ENCODE assay signal across 8 cellular contexts in genomic region chr12:123267991-123268843, GRCh38. TPM values are rescaled to one million over a fixed set of nuclear protein-coding genes. Genes with fewer than 3 reads are reported as not detected.
A peak's percentile ranks its signal among the peaks of the same experiment; 100 is the strongest.
DNase-seq lines count a peak whose midpoint lies in the region; ATAC-seq and TF ChIP-seq lines count a peak whose summit lies in the region.

No MANE protein-coding gene starts in this region.

- H3K27ac Mint-ChIP-seq in T-helper 2 cell treated with Interferon-gamma antibody and Interleukin-4, amounts not matched to agents 5 μg/mL and 100 μg/mL, for 36 hours, result peak overlapping the region; percentile 70

- H3K4me1 ChIP-seq in gastrocnemius medialis, result peaks cover 30 to 36% of the 10 kb centered on the region in 2 donors

- no peak for TF ChIP-seq POLR2A in gastrocnemius medialis (IDR thresholded peaks at IDR 0.05)

- H3K9me3 ChIP-seq in gastrocnemius medialis, result no peaks in the 10 kb centered on the region

- no peak for TF ChIP-seq CTCF in gastrocnemius medialis (IDR thresholded peaks at IDR 0.05 in 4 of 5, conservative IDR thresholded peaks at IDR 0.05 in 1 of 5)

- in situ Hi-C loops in gastrocnemius medialis (cut with MboI; ENCODE audit: low sequenced_read_pairs in 4 of 4), result no loop called here

- peaks cover 18% of the 10 kb centered on the region for H3K4me1 Mint-ChIP-seq in T-helper 2 cell treated with Interferon-gamma antibody and Interleukin-4, amounts not matched to agents 5 μg/mL and 100 μg/mL, for 36 hours (ENCODE audit: low read depth)

- peak overlapping the region; percentile 1 to 40 (median 11) for H3K4me3 ChIP-seq in gastrocnemius medialis

- H3K4me3 Mint-ChIP-seq in T-helper 2 cell treated with Interferon-gamma antibody and Interleukin-4, amounts not matched to agents 5 μg/mL and 100 μg/mL, for 36 hours, result peak overlapping the region; percentile 64

- intact Hi-C loops in left cardiac atrium (cut with DNase I) (no loop called here), gastrocnemius medialis (cut with DNase I; ENCODE audit: low total_unique reads) (no loop called here)

- no peaks in the 10 kb centered on the region for H3K27me3 Mint-ChIP-seq in T-helper 2 cell treated with Interferon-gamma antibody and Interleukin-4, amounts not matched to agents 5 μg/mL and 100 μg/mL, for 36 hours (ENCODE audit: low read depth)

- no peaks in the 10 kb centered on the region for H3K27me3 ChIP-seq in gastrocnemius medialis

- DNase-seq in T-helper 2 cell treated with Interferon-gamma antibody and Interleukin-4, amounts not matched to agents 5 μg/mL and 100 μg/mL, for 36 hours (ENCODE audit: low spot score), result no peak
- DNase-seq in T-helper 2 cell (no peak), left cardiac atrium (peak; percentile 52), gastrocnemius medialis (peak in 1 of 2 donors; percentile 45)
- DNase-seq in stimulated activated CD4-positive, alpha-beta T cell treated with anti-CD3 and anti-CD28 coated beads, Interleukin-4, amount 100 ng/mL, for 1 hour, result no peak

- peaks cover 0 to 5% of the 10 kb centered on the region in 2 donors for H3K36me3 ChIP-seq in gastrocnemius medialis

- ATAC-seq in SK-N-SH treated with all-trans-retinoic acid at 6 μM for 48 hours (peak; percentile 1; the same call in 1 of the 3 replicates), left cardiac atrium (peak in 1 of 2 donors; percentile 4), gastrocnemius medialis (no peak), GM21576 (IDR thresholded peaks at IDR 0.05; ENCODE audit: unreplicated experiment) (no peak), HG03520 (IDR thresholded peaks at IDR 0.05; ENCODE audit: unreplicated experiment) (no peak)

- H3K9me3 Mint-ChIP-seq in T-helper 2 cell treated with Interferon-gamma antibody and Interleukin-4, amounts not matched to agents 5 μg/mL and 100 μg/mL, for 36 hours, result no peaks in the 10 kb centered on the region

- H3K27ac ChIP-seq in gastrocnemius medialis, result peak overlapping the region; percentile 37 to 69 (median 46)

- H3K36me3 Mint-ChIP-seq in T-helper 2 cell treated with Interferon-gamma antibody and Interleukin-4, amounts not matched to agents 5 μg/mL and 100 μg/mL, for 36 hours (ENCODE audit: low read depth), result peaks cover 5% of the 10 kb centered on the region

TF ChIP-seq in SK-N-SH treated with all-trans-retinoic acid at 6 μM for 48 hours, 23 proteins besides CTCF, POLR2A, EP300 and RAD21:
- TF ChIP-seq ZC3H10 (CRISPR knock-in tag; IDR thresholded peaks at IDR 0.05) (no peak), TCF4 (CRISPR knock-in tag; IDR thresholded peaks at IDR 0.05; ENCODE audit: borderline replicate concordance) (peak; percentile 46; the same call in 1 of the 2 replicates), ZNF70 (CRISPR knock-in tag; IDR thresholded peaks at IDR 0.05) (peak; percentile 18; the same call in 1 of the 2 replicates), TSHZ2 (CRISPR knock-in tag; IDR thresholded peaks at IDR 0.05) (peak; percentile 46), CREB5 (CRISPR knock-in tag; IDR thresholded peaks at IDR 0.05; ENCODE audit: low read depth) (no peak)

RNA-seq across cellular contexts. Expression of gene CDK2AP1, which starts 3.4 kb away (rescaled TPM):
- 10 to 100 TPM; 96.6 to 97.7 TPM for total RNA-seq in left cardiac atrium
- 10 to 100 TPM; 34.2 to 65.7 (median 60.2) TPM for total RNA-seq in gastrocnemius medialis

RNA-seq across cellular contexts. Expression of gene MTRFR, which starts 35.0 kb away (rescaled TPM):
- total RNA-seq in left cardiac atrium (10 to 100 TPM in 1 of 2 donors, 1 to 10 TPM in 1; 8.1 to 10.9 TPM), gastrocnemius medialis (10 to 100 TPM in 1 of 4 donors, 1 to 10 TPM in 3; 4.7 to 14.1 (median 5.6) TPM)

RNA-seq across cellular contexts. Expression of gene MPHOSPH9, which starts 35.3 kb away (rescaled TPM):
- total RNA-seq in left cardiac atrium, result 10 to 100 TPM; 23.4 to 27.9 TPM
- 10 to 100 TPM in 3 of 4 donors, 1 to 10 TPM in 1; 8.5 to 35.4 (median 12.7) TPM for total RNA-seq in gastrocnemius medialis
